8 cellular contexts compared by ENCODE assay signal in the genomic region with DNA sequence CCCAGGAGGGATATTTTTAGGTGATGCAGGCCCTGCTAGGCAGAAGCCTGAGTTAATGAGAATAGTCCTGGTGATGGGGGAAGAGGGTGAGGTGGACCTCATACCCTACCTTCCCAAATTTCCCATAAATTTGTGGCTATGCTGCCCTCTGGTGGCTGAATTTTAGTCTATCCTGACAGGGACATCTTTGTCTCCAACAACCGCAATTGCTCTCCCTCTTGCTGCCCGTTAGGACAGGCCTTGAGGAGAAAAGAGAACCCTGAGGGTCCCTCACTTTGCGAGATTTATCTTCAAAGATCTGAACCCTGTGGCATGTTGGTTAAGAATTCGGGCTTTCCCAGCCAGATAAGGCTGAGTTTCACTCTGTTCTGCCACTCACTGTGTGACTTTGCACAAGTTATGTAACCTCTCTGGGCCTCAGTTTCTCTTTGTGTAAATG. TPM values are rescaled to one million over a fixed set of nuclear protein-coding genes. Genes with fewer than 3 reads are reported as not detected.
DNase-seq lines count a peak whose midpoint lies in the region; ATAC-seq and TF ChIP-seq lines count a peak whose summit lies in the region.

No MANE protein-coding gene starts in this region.

- no peak overlapping the region for H2AFZ ChIP-seq in ACC112 (ENCODE audit: low read length, unreplicated experiment)

- no peak overlapping the region for H3K4me3 ChIP-seq in ACC112 (ENCODE audit: low read depth, low read length)

- H3K36me3 ChIP-seq in ACC112 (ENCODE audit: insufficient read depth, low read length), result peaks cover 36% of the 10 kb centered on the region

- H3K4me1 ChIP-seq in ACC112 (ENCODE audit: control insufficient read depth, insufficient read depth, low read length, unreplicated experiment), result peaks cover 4% of the 10 kb centered on the region

- TF ChIP-seq CTCF in VCaP (conservative IDR thresholded peaks at IDR 0.05), result peak; percentile 87

- H3K27ac ChIP-seq in ACC112 (ENCODE audit: low read depth, low read length), result peak overlapping the region; percentile 18; the same call in 1 of the 2 replicates
- no peak overlapping the region for H3K27ac ChIP-seq in VCaP

- no peak for ATAC-seq in GM18505 (IDR thresholded peaks at IDR 0.05; ENCODE audit: unreplicated experiment)

- H3K27me3 ChIP-seq in ACC112 (ENCODE audit: insufficient read depth, low read length), result no peaks in the 10 kb centered on the region

- no peak for TF ChIP-seq POLR2A in GM18505 (IDR thresholded peaks at IDR 0.05; ENCODE audit: borderline replicate concordance, extremely low read depth, insufficient read depth, insufficient read length)

- peaks cover 2% of the 10 kb centered on the region for H3K79me2 ChIP-seq in ACC112 (ENCODE audit: control insufficient read depth, insufficient read depth, low read length, unreplicated experiment)

- peak; percentile 42 for DNase-seq in GDM1 (lab: John Stamatoyannopoulos, UW)
- DNase-seq in NCI-H2029 treated with DMSO at 0.1 percent for 48 hours (lab: John Stamatoyannopoulos, UW), result peak; percentile 62
- peak; percentile 51 for DNase-seq in fibroblast of gingiva (ENCODE audit: low read depth)
- peak; percentile 31 for DNase-seq in occipital lobe (lab: John Stamatoyannopoulos, UW)
- no peak for DNase-seq in activated CD4-positive, CD25-positive, alpha-beta regulatory T cell treated with anti-CD3 and anti-CD28 coated beads, Interleukin-2, amount 50 U/mL, for 72 hours

RNA-seq across cellular contexts. Expression of gene ZNF385A, which starts 9.8 kb away (rescaled TPM):
- 1.1 TPM for total RNA-seq in occipital lobe

RNA-seq across cellular contexts. Expression of gene ITGA5, which starts 24.8 kb away (rescaled TPM):
- total RNA-seq in occipital lobe, result 5.1 TPM

RNA-seq across cellular contexts. Expression of gene GPR84, which starts 30.0 kb away (rescaled TPM):
- total RNA-seq in occipital lobe, result 0.16 TPM
